12 cellular contexts compared by ENCODE assay signal in genomic region chr4:6608758-6609414, GRCh38. TPM values are rescaled to one million over a fixed set of nuclear protein-coding genes. Genes with fewer than 3 reads are reported as not detected.
DNase-seq lines count a peak whose midpoint lies in the region; ATAC-seq, FAIRE-seq and TF ChIP-seq lines count a peak whose summit lies in the region.
"Had no signal": no experiment of that assay in that cellular context is flagged by ENCODE, and none has a peak within 500 bp of the region (broad histone marks: within the 10 kb centered on the region; RNA-seq: fewer than 3 reads in every experiment).

No MANE protein-coding gene starts in this region.

- 97% methylated on average over 17 of the region's 28 CpGs for WGBS in HepG2 (ENCODE audit: low lambda C conversion rate)
- 97% methylated on average over 6 of the region's 28 CpGs for WGBS in right lobe of liver (ENCODE audit: insufficient coverage, low coverage, low lambda C conversion rate, missing lambda C conversion rate)
- WGBS in thyroid gland, 2 donors = 91 to 93% methylated on average over 13 to 27 of the region's 28 CpGs

- peaks cover 0 to 5% (median 0%) of the 10 kb centered on the region in 6 donors for H3K9me3 Mint-ChIP-seq in immature natural killer cell

- H3K4me1 ChIP-seq in HepG2 (ENCODE audit: insufficient read depth, low read length) = no peaks in the 10 kb centered on the region
- H3K4me1 ChIP-seq in right lobe of liver = no peaks in the 10 kb centered on the region
- H3K4me1 ChIP-seq in Peyer's patch = no peaks in the 10 kb centered on the region
- no peaks in the 10 kb centered on the region for H3K4me1 ChIP-seq in thyroid gland

- H3K27ac Mint-ChIP-seq in immature natural killer cell = peak overlapping the region in 1 of 6 donors; percentile 44

- peaks cover 4% of the 10 kb centered on the region; the same call in 1 of the 2 replicates for H3K9me3 ChIP-seq in HepG2 (ENCODE audit: low read length)
- no peaks in the 10 kb centered on the region for H3K9me3 ChIP-seq in right lobe of liver
- peaks cover 0 to 13% (median 0%) of the 10 kb centered on the region in 4 donors for H3K9me3 ChIP-seq in Peyer's patch
- H3K9me3 ChIP-seq in thyroid gland = no peaks in the 10 kb centered on the region

- H3K4me1 Mint-ChIP-seq in immature natural killer cell = peaks cover 8 to 21% of the 10 kb centered on the region in 2 donors

- TF ChIP-seq RAD21 in HepG2 (CRISPR knock-in tag; IDR thresholded peaks at IDR 0.05) = no peak

- intact Hi-C loops in HepG2 (cut with micrococcal nuclease; ENCODE audit: unreplicated experiment) (no loop called here), right lobe of liver (cut with DNase I) (no loop called here), thyroid gland (cut with DNase I) (no loop called here)

- POLR2A ChIA-PET in HepG2 (lab: Yijun Ruan, JAX) = no interaction called here

- peaks cover 39 to 67% (median 59%) of the 10 kb centered on the region in 3 donors for H3K36me3 Mint-ChIP-seq in immature natural killer cell

- H3K36me3 ChIP-seq in HepG2 (replicated peaks in 1 of 2; ENCODE audit: control insufficient read depth in 1 of 2, insufficient read depth in 2 of 2, low read length in 2 of 2) (peaks cover 1 to 17% of the 10 kb centered on the region in 2 experiments; a peak in 2 of 5 replicates), right lobe of liver (peaks cover 0 to 22% (median 7%) of the 10 kb centered on the region in 4 donors), brain microvascular endothelial cell (replicated peaks) (peaks cover 18% of the 10 kb centered on the region), Peyer's patch (peaks cover 0 to 79% (median 0%) of the 10 kb centered on the region in 3 donors), thyroid gland (peaks cover 33 to 42% of the 10 kb centered on the region in 2 donors)

- BruUV-seq in HepG2 (replicated peaks; lab: Mats Ljungman, UMichigan) = no TSS peak

- no peak for FAIRE-seq in HepG2 (lab: Jason Lieb, UNC)

- H4K20me1 ChIP-seq in HepG2 (ENCODE audit: insufficient read depth, low read length) = no peaks in the 10 kb centered on the region

- no peak for TF ChIP-seq CTCF in HepG2 (CRISPR knock-in tag; IDR thresholded peaks at IDR 0.05)
- no peak for TF ChIP-seq CTCF in right lobe of liver (IDR thresholded peaks at IDR 0.05)
- TF ChIP-seq CTCF in brain microvascular endothelial cell (IDR thresholded peaks at IDR 0.05; ENCODE audit: low read depth, low read length, missing control alignments) = peak; percentile 47
- no peak for TF ChIP-seq CTCF in Peyer's patch (IDR thresholded peaks at IDR 0.05)
- TF ChIP-seq CTCF in thyroid gland (IDR thresholded peaks at IDR 0.05) = no peak
- no peak for TF ChIP-seq CTCF in GM13977 (IDR thresholded peaks at IDR 0.05; ENCODE audit: extremely low read depth, insufficient read depth, missing control alignments)

- no peaks in the 10 kb centered on the region for H3K27me3 ChIP-seq in HepG2 (ENCODE audit: control insufficient read depth in 1 of 2, insufficient read depth in 2 of 2, low read length in 2 of 2)
- no peaks in the 10 kb centered on the region for H3K27me3 ChIP-seq in right lobe of liver
- no peaks in the 10 kb centered on the region for H3K27me3 ChIP-seq in brain microvascular endothelial cell (replicated peaks)
- H3K27me3 ChIP-seq in Peyer's patch = no peaks in the 10 kb centered on the region
- H3K27me3 ChIP-seq in thyroid gland = no peaks in the 10 kb centered on the region

- CTCF ChIA-PET in HepG2 (lab: Yijun Ruan, JAX; ENCODE audit: low intra/inter-chr PET ratio, low total read pairs) = no interaction called here

- DNase-seq in HepG2 (ENCODE audit: low spot score) = no peak
- no peak for DNase-seq in right lobe of liver
- DNase-seq in brain microvascular endothelial cell = peak; percentile 6
- peak; percentile 32 to 44 (median 44) for DNase-seq in immature natural killer cell
- DNase-seq in Peyer's patch = no peak
- no peak for DNase-seq in thyroid gland
- DNase-seq in GM13977 (ENCODE audit: low spot score) = no peak
- DNase-seq: activated CD8-positive, alpha-beta memory T cell treated with anti-CD3 and anti-CD28 coated beads, Interleukin-2, amount 50 U/mL, for 48 hours; MM.1S; NCI-H345 had no signal

- no peak for TF ChIP-seq POLR2A in HepG2 (IDR thresholded peaks at IDR 0.05; ENCODE audit: insufficient read depth in 1 of 2, low read depth in 2 of 2, low read length in 2 of 2)
- no peak for TF ChIP-seq POLR2A in right lobe of liver (IDR thresholded peaks at IDR 0.05)
- no peak for TF ChIP-seq POLR2A in Peyer's patch (IDR thresholded peaks at IDR 0.05)
- TF ChIP-seq POLR2A in thyroid gland (IDR thresholded peaks at IDR 0.05) = no peak

- H3K27ac ChIP-seq in HepG2 (ENCODE audit: extremely low read length, insufficient read depth, low read length) (no peak overlapping the region), right lobe of liver (no peak overlapping the region), brain microvascular endothelial cell (no peak overlapping the region), temporal lobe (ENCODE audit: low read depth, low read length) (peak overlapping the region; percentile 47), Peyer's patch (no peak overlapping the region), thyroid gland (no peak overlapping the region)

- TF ChIP-seq EP300 in HepG2 (IDR thresholded peaks at IDR 0.05; ENCODE audit: low read depth in 2 of 2, low read length in 2 of 2) = no peak
- TF ChIP-seq EP300 in HepG2 (CRISPR knock-in tag; IDR thresholded peaks at IDR 0.05; ENCODE audit: borderline replicate concordance) = no peak

- H3K27me3 Mint-ChIP-seq in immature natural killer cell (ENCODE audit: low read depth in 3 of 3) = peaks cover 0 to 4% (median 0%) of the 10 kb centered on the region in 3 donors

- H3K9ac ChIP-seq in HepG2 (ENCODE audit: insufficient read depth, low read depth, low read length) = no peak overlapping the region

- no peak overlapping the region for H3K4me2 ChIP-seq in HepG2 (ENCODE audit: low read depth, low read length)

- in situ Hi-C loops in HepG2 (cut with HindIII; ENCODE audit: extremely low pct_ligation_motif_present, low pct_unique_long_range_greater_than_20kb) (no loop called here), brain microvascular endothelial cell (cut with HindIII; ENCODE audit: low pct_ligation_motif_present, low sequenced_read_pairs) (no loop called here), GM13977 (cut with MboI; ENCODE audit: low pct_unique_long_range_greater_than_20kb, low sequenced_read_pairs, unreplicated experiment) (no loop called here)

- H3K4me3 ChIP-seq in HepG2 (replicated peaks in 1 of 3; ENCODE audit: insufficient read depth in 1 of 3, low read depth in 2 of 3, low read length in 3 of 3) (no peak overlapping the region), right lobe of liver (no peak overlapping the region), brain microvascular endothelial cell (ENCODE audit: low read depth, low read length) (no peak overlapping the region), Peyer's patch (no peak overlapping the region), thyroid gland (replicated peaks in 1 of 3) (no peak overlapping the region)
- H3K4me3 ChIP-seq: lung had no signal

- peak; percentile 65 for ATAC-seq in HepG2
- no peak for ATAC-seq in right lobe of liver

- H2AFZ ChIP-seq in HepG2 (ENCODE audit: low read length) = no peak overlapping the region

- H3K4me3 Mint-ChIP-seq in immature natural killer cell = peak overlapping the region in 2 of 5 donors; percentile 40 to 44

- no peaks in the 10 kb centered on the region for H3K79me2 ChIP-seq in HepG2 (ENCODE audit: insufficient read depth, low read length)

RNA-seq across cellular contexts. Expression of gene MRFAP1, which starts 31.6 kb away (rescaled TPM):
- total RNA-seq in HepG2 (2016; rRNA removed; fragmentation: Illumina TruSeq; extraction: Trizol) (158 and 254 TPM in 2 replicates), right lobe of liver (100 to 1,000 TPM; 103 to 166 (median 129) TPM), temporal lobe (96.1 TPM), Peyer's patch (100 to 1,000 TPM; 116 to 338 (median 155) TPM), thyroid gland (100 to 1,000 TPM; 258 to 314 (median 288) TPM)
- 31.0 and 37.7 TPM in 2 replicates for total RNA-seq in HepG2 (2016; cell fraction: cytosol; rRNA removed; fragmentation: Illumina TruSeq; extraction: Trizol; ENCODE audit: low read depth)
- 174 and 249 TPM in 2 replicates for total RNA-seq in HepG2 (2016; cell fraction: insoluble cytoplasmic fraction; rRNA removed; fragmentation: Illumina TruSeq; extraction: Trizol)
- total RNA-seq in HepG2 (2016; cell fraction: membrane; rRNA removed; fragmentation: Illumina TruSeq; extraction: Trizol) = 87.0 and 105 TPM in 2 replicates
- 67.5 and 68.6 TPM in 2 replicates for total RNA-seq in HepG2 (2016; cell fraction: nucleus; rRNA removed; fragmentation: Illumina TruSeq; extraction: Trizol)
- polyA plus RNA-seq in HepG2 (2011; rRNA removed) (103 and 112 TPM in 2 replicates), immature natural killer cell (100 to 1,000 TPM; 143 to 174 (median 161) TPM)
- 110 and 141 TPM in 2 replicates for polyA plus RNA-seq in HepG2 (2011; cell fraction: cytosol; rRNA removed)
- polyA plus RNA-seq in HepG2 (2011; cell fraction: nucleus; rRNA removed) = 54.5 and 54.7 TPM in 2 replicates
- 198 and 236 TPM in 2 replicates for polyA plus RNA-seq in HepG2 (2012)
- polyA plus RNA-seq in HepG2 (2016; cell fraction: cytosol; fragmentation: Illumina TruSeq; extraction: Trizol; ENCODE audit: low read depth) = 55.7 and 56.7 TPM in 2 replicates
- polyA plus RNA-seq in HepG2 (2016; cell fraction: insoluble cytoplasmic fraction; fragmentation: Illumina TruSeq; extraction: Trizol; ENCODE audit: low read depth) = 509 and 563 TPM in 2 replicates
- polyA plus RNA-seq in HepG2 (2016; cell fraction: membrane; fragmentation: Illumina TruSeq; extraction: Trizol; ENCODE audit: low read depth) = 117 and 129 TPM in 2 replicates
- 205 and 206 TPM in 2 replicates for polyA plus RNA-seq in HepG2 (2016; cell fraction: nucleus; fragmentation: Illumina TruSeq; extraction: Trizol; ENCODE audit: insufficient read depth, low read depth)
- polyA minus RNA-seq in HepG2 (2011; rRNA and poly(A)+ RNA removed; ENCODE audit: low replicate concordance) = 19.4 and 22.0 TPM in 2 replicates
- 29.9 and 30.5 TPM in 2 replicates for polyA minus RNA-seq in HepG2 (2011; cell fraction: cytosol; rRNA and poly(A)+ RNA removed)
- 21.4 and 24.6 TPM in 2 replicates for polyA minus RNA-seq in HepG2 (2011; cell fraction: nucleus; rRNA and poly(A)+ RNA removed)

RNA-seq across cellular contexts. Expression of gene MAN2B2, which starts 33.9 kb away (rescaled TPM):
- total RNA-seq in HepG2 (2016; rRNA removed; fragmentation: Illumina TruSeq; extraction: Trizol) = 2.8 and 5.4 TPM in 2 replicates
- total RNA-seq in HepG2 (2016; cell fraction: cytosol; rRNA removed; fragmentation: Illumina TruSeq; extraction: Trizol; ENCODE audit: low read depth) = 0.62 and 0.71 TPM in 2 replicates
- total RNA-seq in HepG2 (2016; cell fraction: insoluble cytoplasmic fraction; rRNA removed; fragmentation: Illumina TruSeq; extraction: Trizol) = 2.0 and 5.4 TPM in 2 replicates
- 1.1 and 1.2 TPM in 2 replicates for total RNA-seq in HepG2 (2016; cell fraction: membrane; rRNA removed; fragmentation: Illumina TruSeq; extraction: Trizol)
- total RNA-seq in HepG2 (2016; cell fraction: nucleus; rRNA removed; fragmentation: Illumina TruSeq; extraction: Trizol) = 6.3 and 8.0 TPM in 2 replicates
- polyA plus RNA-seq in HepG2 (2011; rRNA removed) = 4.8 and 6.4 TPM in 2 replicates
- polyA plus RNA-seq in HepG2 (2011; cell fraction: cytosol; rRNA removed) = 4.7 and 6.1 TPM in 2 replicates
- 14.1 and 16.0 TPM in 2 replicates for polyA plus RNA-seq in HepG2 (2011; cell fraction: nucleus; rRNA removed)
- polyA plus RNA-seq in HepG2 (2012) = 4.4 and 4.5 TPM in 2 replicates
- polyA plus RNA-seq in HepG2 (2016; cell fraction: cytosol; fragmentation: Illumina TruSeq; extraction: Trizol; ENCODE audit: low read depth) = 0.44 TPM in 2 replicates
- polyA plus RNA-seq in HepG2 (2016; cell fraction: insoluble cytoplasmic fraction; fragmentation: Illumina TruSeq; extraction: Trizol; ENCODE audit: low read depth) = 2.4 and 3.0 TPM in 2 replicates
- 0.70 and 0.92 TPM in 2 replicates for polyA plus RNA-seq in HepG2 (2016; cell fraction: membrane; fragmentation: Illumina TruSeq; extraction: Trizol; ENCODE audit: low read depth)
- polyA plus RNA-seq in HepG2 (2016; cell fraction: nucleus; fragmentation: Illumina TruSeq; extraction: Trizol; ENCODE audit: insufficient read depth, low read depth) = 14.4 and 14.5 TPM in 2 replicates
- 9.0 and 18.8 TPM in 2 replicates for polyA minus RNA-seq in HepG2 (2011; rRNA and poly(A)+ RNA removed; ENCODE audit: low replicate concordance)
- polyA minus RNA-seq in HepG2 (2011; cell fraction: cytosol; rRNA and poly(A)+ RNA removed) = 7.6 and 8.0 TPM in 2 replicates
- 5.0 and 6.2 TPM in 2 replicates for polyA minus RNA-seq in HepG2 (2011; cell fraction: nucleus; rRNA and poly(A)+ RNA removed)
- 10 to 100 TPM; 22.3 to 34.1 (median 27.5) TPM for total RNA-seq in right lobe of liver
- polyA plus RNA-seq in immature natural killer cell = 10 to 100 TPM; 12.9 to 34.9 (median 15.3) TPM
- 5.4 TPM for total RNA-seq in temporal lobe
- total RNA-seq in Peyer's patch = 10 to 100 TPM; 23.1 to 41.2 (median 32.5) TPM
- 10 to 100 TPM; 32.7 to 95.3 (median 80.2) TPM for total RNA-seq in thyroid gland

Comparison
In these comparisons a context has a peak if more than half of its experiments do, and no peak if none do; other contexts are left out.
1. DNase-seq: peak in brain microvascular endothelial cell (single experiment) and immature natural killer cell (3 of 3); none in HepG2 (single experiment), right lobe of liver (0 of 3), Peyer's patch (0 of 3), thyroid gland (0 of 2) and GM13977 (single experiment).